1 cellular context compared by ENCODE assay signal in the genomic region with DNA sequence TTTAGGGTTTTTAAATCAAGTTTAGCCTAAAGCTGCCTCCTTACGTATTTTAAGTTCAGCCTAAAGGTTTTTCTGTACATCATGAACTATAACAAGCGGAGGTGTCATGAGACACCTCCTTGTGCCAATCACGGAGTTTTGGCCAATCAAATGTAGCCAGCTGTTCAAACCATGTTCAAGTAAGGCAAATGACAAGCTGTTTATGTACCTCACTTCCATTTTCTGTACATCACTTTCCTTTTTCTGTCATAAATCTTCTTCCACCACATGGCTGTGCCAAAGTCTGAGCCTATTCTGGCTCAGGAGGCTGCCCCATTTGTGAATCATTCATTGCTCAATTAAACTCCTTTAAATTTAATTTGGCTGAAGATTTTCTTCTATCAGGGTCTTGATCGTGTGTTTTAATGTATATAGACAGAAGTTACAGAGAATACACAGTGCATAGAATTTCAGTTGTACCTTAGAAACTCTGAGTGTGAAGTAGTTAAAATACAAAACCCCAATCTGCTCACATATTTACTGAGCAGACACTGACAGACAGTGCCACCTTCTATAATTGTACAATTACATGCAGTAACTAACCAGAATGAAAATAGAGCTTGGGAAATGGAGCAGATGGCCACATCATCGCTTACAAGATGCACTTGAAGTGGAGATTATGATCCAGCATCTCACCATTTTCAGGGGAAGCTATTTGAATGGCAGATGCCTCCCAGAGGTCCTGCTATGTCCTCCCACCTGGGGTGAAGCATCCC.
TF ChIP-seq lines count a peak whose summit lies in the region.

No MANE protein-coding gene starts in this region.

TF ChIP-seq in IMR-90, 13 proteins besides CTCF, POLR2A, EP300 and RAD21 (continued from another document):
- TF ChIP-seq, protein P1, sequence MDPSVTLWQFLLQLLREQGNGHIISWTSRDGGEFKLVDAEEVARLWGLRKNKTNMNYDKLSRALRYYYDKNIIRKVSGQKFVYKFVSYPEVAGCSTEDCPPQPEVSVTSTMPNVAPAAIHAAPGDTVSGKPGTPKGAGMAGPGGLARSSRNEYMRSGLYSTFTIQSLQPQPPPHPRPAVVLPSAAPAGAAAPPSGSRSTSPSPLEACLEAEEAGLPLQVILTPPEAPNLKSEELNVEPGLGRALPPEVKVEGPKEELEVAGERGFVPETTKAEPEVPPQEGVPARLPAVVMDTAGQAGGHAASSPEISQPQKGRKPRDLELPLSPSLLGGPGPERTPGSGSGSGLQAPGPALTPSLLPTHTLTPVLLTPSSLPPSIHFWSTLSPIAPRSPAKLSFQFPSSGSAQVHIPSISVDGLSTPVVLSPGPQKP (IDR thresholded peaks at IDR 0.05; ENCODE audit: borderline replicate concordance, low read depth, low read length): no peak
- TF ChIP-seq MAZ (IDR thresholded peaks at IDR 0.05; ENCODE audit: borderline replicate concordance, low read depth, low read length) (no peak), BHLHE40 (IDR thresholded peaks at IDR 0.05; ENCODE audit: low read depth, low read length) (no peak)
